In the genomic region with DNA sequence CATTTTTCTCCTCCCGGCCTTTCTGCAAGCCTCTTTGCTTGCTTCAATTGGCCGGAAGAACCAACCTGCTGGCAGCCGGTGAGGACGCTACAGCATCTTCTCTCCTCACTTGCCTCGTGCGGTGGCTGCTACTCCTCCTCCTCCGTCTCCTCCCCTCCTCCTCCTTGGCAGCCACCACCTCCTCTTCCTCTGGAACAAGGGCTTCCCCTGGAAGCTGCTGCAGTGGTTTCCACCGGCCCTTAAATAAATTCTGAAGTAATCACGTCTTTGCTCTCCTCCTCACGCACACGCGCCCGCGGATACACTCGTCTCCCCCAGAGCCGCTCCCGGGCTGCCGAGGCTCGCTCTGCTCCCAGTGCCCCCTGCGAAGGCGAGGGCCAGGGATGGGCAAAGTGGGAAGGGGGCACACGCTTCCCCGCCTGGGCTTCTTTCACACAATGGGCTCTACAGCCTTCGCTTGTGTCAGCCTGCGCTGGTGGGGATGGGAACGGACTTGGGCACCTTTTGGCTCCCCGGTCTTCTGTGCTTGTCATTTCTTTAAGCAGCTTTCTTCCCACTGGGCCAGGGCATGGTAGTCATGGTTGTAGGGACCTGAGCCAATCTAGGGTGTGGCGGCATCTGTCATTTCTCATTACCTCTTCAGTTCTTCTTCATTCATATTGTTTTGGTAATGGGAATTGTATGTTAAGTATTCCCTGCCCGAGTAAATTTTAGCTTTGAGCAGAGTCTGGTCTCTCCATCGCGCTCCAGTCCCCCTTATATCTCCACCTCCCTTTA, we compare ENCODE assay signal across 1 cellular context.
TF ChIP-seq lines count a peak whose summit lies in the region.

A gene (minus strand): TSS at position 136 of the 777 bp plus-strand sequence.

TF ChIP-seq in liver, 16 proteins besides CTCF, POLR2A, EP300 and RAD21 (continued from another document):
- TF ChIP-seq, protein P1, sequence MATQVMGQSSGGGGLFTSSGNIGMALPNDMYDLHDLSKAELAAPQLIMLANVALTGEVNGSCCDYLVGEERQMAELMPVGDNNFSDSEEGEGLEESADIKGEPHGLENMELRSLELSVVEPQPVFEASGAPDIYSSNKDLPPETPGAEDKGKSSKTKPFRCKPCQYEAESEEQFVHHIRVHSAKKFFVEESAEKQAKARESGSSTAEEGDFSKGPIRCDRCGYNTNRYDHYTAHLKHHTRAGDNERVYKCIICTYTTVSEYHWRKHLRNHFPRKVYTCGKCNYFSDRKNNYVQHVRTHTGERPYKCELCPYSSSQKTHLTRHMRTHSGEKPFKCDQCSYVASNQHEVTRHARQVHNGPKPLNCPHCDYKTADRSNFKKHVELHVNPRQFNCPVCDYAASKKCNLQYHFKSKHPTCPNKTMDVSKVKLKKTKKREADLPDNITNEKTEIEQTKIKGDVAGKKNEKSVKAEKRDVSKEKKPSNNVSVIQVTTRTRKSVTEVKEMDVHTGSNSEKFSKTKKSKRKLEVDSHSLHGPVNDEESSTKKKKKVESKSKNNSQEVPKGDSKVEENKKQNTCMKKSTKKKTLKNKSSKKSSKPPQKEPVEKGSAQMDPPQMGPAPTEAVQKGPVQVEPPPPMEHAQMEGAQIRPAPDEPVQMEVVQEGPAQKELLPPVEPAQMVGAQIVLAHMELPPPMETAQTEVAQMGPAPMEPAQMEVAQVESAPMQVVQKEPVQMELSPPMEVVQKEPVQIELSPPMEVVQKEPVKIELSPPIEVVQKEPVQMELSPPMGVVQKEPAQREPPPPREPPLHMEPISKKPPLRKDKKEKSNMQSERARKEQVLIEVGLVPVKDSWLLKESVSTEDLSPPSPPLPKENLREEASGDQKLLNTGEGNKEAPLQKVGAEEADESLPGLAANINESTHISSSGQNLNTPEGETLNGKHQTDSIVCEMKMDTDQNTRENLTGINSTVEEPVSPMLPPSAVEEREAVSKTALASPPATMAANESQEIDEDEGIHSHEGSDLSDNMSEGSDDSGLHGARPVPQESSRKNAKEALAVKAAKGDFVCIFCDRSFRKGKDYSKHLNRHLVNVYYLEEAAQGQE (IDR thresholded peaks at IDR 0.05), result no peak
- TF ChIP-seq HNF4A (conservative IDR thresholded peaks at IDR 0.05), result no peak
- TF ChIP-seq HNF4G (IDR thresholded peaks at IDR 0.05), result no peak
